Comparison of ENCODE assay signal across 9 cellular contexts in the genomic region with DNA sequence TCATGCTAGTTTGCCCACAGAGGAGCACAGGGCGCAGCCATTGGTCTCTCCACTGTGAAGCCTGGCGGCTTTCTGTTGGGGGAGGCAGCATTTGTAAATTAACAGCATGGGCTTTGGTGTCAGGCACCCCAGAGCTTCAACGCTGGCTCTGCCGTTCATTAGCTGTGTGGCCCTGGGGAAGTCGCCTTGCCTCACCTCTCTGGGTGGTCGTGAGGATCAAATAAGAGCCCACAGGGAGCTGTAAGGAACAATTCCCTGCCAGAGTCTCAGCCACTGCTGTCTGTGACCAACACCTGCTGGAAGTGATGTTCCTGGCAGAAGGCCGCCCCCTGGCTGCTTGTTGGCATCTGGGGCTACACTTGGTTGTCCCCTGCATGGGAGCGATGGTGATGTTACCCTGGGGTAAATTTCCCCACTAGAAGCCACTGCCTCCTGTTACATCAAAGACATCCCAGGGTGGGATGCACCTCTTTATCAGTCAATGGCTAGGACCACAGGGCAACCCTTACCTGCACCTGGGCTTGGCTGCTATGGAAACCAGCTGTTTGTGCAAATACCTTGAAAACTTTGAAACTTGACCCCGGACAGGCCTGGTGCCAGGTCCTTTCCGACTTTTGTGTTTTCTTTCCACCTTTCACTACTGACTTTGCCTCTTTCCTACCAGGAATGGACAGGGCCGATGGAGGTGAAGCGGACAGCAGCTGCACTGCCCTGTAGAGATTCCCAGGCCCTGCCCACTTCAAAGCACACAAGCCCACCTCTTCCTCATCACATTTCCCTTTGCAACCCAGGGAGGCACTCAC. TPM values are rescaled to one million over a fixed set of nuclear protein-coding genes. Genes with fewer than 3 reads are reported as not detected.
DNase-seq lines count a peak whose midpoint lies in the region; ATAC-seq and TF ChIP-seq lines count a peak whose summit lies in the region.
"Had no signal": no experiment of that assay in that cellular context is flagged by ENCODE, and none has a peak within 500 bp of the region (broad histone marks: within the 10 kb centered on the region; RNA-seq: fewer than 3 reads in every experiment).

No MANE protein-coding gene starts in this region.

- no peaks in the 10 kb centered on the region for H3K9me2 ChIP-seq in OCI-LY7 (ENCODE audit: insufficient read depth, low read length)

- no peak overlapping the region for H3K27ac ChIP-seq in CD4-positive, CD25-positive, alpha-beta regulatory T cell (ENCODE audit: insufficient read depth, low read length, poor library complexity, severe bottlenecking)
- H3K27ac ChIP-seq in OCI-LY7 (ENCODE audit: low read depth, low read length, poor library complexity, severe bottlenecking), result no peak overlapping the region

- peaks cover 10% of the 10 kb centered on the region for H3K36me3 Mint-ChIP-seq in CD4-positive, CD25-positive, alpha-beta regulatory T cell
- peaks cover 11% of the 10 kb centered on the region for H3K36me3 Mint-ChIP-seq in chondrocyte (ENCODE audit: low read depth)

- H3K9me3 ChIP-seq in CD4-positive, CD25-positive, alpha-beta regulatory T cell (ENCODE audit: control insufficient read depth in 2 of 2, low read length in 2 of 2), result no peaks in the 10 kb centered on the region
- H3K9me3 ChIP-seq in OCI-LY7 (ENCODE audit: low read length) (no peaks in the 10 kb centered on the region), mucosa of stomach (ENCODE audit: control insufficient read depth, low read length) (no peaks in the 10 kb centered on the region)

- no peak overlapping the region for H3K4me2 ChIP-seq in OCI-LY7 (ENCODE audit: low read length)

- H3K36me3 ChIP-seq in CD4-positive, CD25-positive, alpha-beta regulatory T cell (ENCODE audit: control insufficient read depth, insufficient read depth, low read length), result no peaks in the 10 kb centered on the region
- H3K36me3 ChIP-seq in OCI-LY7 (ENCODE audit: insufficient read depth, low read length) (no peaks in the 10 kb centered on the region), mucosa of stomach (ENCODE audit: control insufficient read depth, insufficient read depth, low read length) (peaks cover under 1% of the 10 kb centered on the region)

- H3K4me3 ChIP-seq in CD4-positive, CD25-positive, alpha-beta regulatory T cell (ENCODE audit: low read depth, low read length), result no peak overlapping the region
- no peak overlapping the region for H3K4me3 ChIP-seq in OCI-LY7 (ENCODE audit: low read depth, low read length, poor library complexity, severe bottlenecking)
- H3K4me3 ChIP-seq in mucosa of stomach (ENCODE audit: low read length), result no peak overlapping the region

- H3K79me2 ChIP-seq in OCI-LY7 (ENCODE audit: insufficient read depth, low read depth, low read length), result no peaks in the 10 kb centered on the region

- POLR2A ChIA-PET in OCI-LY7 (lab: Charles Lee), result interaction anchor here (0.5 kb wide), 1 partner anchor 59 kb away, joined by 3 read pairs; no protein-coding TSS in a partner anchor

- TF ChIP-seq CTCF in OCI-LY7 (conservative IDR thresholded peaks at IDR 0.05; ENCODE audit: low read length), result peak; percentile 71
- TF ChIP-seq CTCF in chondrocyte (IDR thresholded peaks at IDR 0.05), result peak; percentile 74

- peak; percentile 8 to 50 (median 45) for DNase-seq in CD4-positive, CD25-positive, alpha-beta regulatory T cell
- DNase-seq in OCI-LY7 (ENCODE audit: low spot score) (peak; percentile 58), chondrocyte (ENCODE audit: low spot score) (no peak), HCEC 1CT (no peak)

- H3K4me1 ChIP-seq in CD4-positive, CD25-positive, alpha-beta regulatory T cell (ENCODE audit: control insufficient read depth, insufficient read depth, low read length, poor library complexity, severe bottlenecking), result peaks cover 11% of the 10 kb centered on the region
- H3K4me1 ChIP-seq in OCI-LY7 (ENCODE audit: insufficient read depth, low read length, poor library complexity, severe bottlenecking) (peaks cover 11% of the 10 kb centered on the region), mucosa of stomach (ENCODE audit: control insufficient read depth, insufficient read depth, low read length) (peaks cover 62% of the 10 kb centered on the region)

- CTCF ChIA-PET in OCI-LY7 (lab: Charles Lee; ENCODE audit: unreplicated experiment), result no interaction called here

- no peaks in the 10 kb centered on the region for H3K27me3 ChIP-seq in CD4-positive, CD25-positive, alpha-beta regulatory T cell (ENCODE audit: control insufficient read depth, insufficient read depth, low read length)
- peaks cover 3% of the 10 kb centered on the region for H3K27me3 ChIP-seq in mucosa of stomach (ENCODE audit: control insufficient read depth, insufficient read depth, low read length)

- H2AFZ ChIP-seq in OCI-LY7 (ENCODE audit: low read length), result no peak overlapping the region

- H3K27me3 Mint-ChIP-seq in CD4-positive, CD25-positive, alpha-beta regulatory T cell, result peaks cover 8% of the 10 kb centered on the region
- H3K27me3 Mint-ChIP-seq in chondrocyte (ENCODE audit: low read depth), result no peaks in the 10 kb centered on the region

- no peak overlapping the region for H3K4me3 Mint-ChIP-seq in CD4-positive, CD25-positive, alpha-beta regulatory T cell
- H3K4me3 Mint-ChIP-seq in chondrocyte (ENCODE audit: unreplicated experiment), result no peak overlapping the region
- H3K4me3 Mint-ChIP-seq: dendritic cell treated with granulocyte-macrophage colony-stimulating factor and Interleukin-4, amounts not matched to agents 40 ng/mL and 50 ng/mL, for 4 days had no signal

- no peaks in the 10 kb centered on the region for H3K9me3 Mint-ChIP-seq in CD4-positive, CD25-positive, alpha-beta regulatory T cell
- H3K9me3 Mint-ChIP-seq in chondrocyte (ENCODE audit: low read depth), result no peaks in the 10 kb centered on the region
- H3K9me3 Mint-ChIP-seq: dendritic cell treated with granulocyte-macrophage colony-stimulating factor and Interleukin-4, amounts not matched to agents 40 ng/mL and 50 ng/mL, for 4 days had no signal

- peak overlapping the region; percentile 7 for H3K9ac ChIP-seq in mucosa of stomach (ENCODE audit: low read length)

- H3K4me1 Mint-ChIP-seq in CD4-positive, CD25-positive, alpha-beta regulatory T cell, result peaks cover 0 to 12% (median 6%) of the 10 kb centered on the region in 4 donors
- H3K4me1 Mint-ChIP-seq in chondrocyte (ENCODE audit: low read depth), result peaks cover 11% of the 10 kb centered on the region

- intact Hi-C loops in OCI-LY7 (cut with micrococcal nuclease; ENCODE audit: unreplicated experiment), result loop anchor here (10.0 kb wide), 1 partner anchor 241 kb away; no protein-coding TSS in a partner anchor

- H3K27ac Mint-ChIP-seq in CD4-positive, CD25-positive, alpha-beta regulatory T cell, result no peak overlapping the region
- H3K27ac Mint-ChIP-seq in chondrocyte (ENCODE audit: unreplicated experiment), result no peak overlapping the region
- H3K27ac Mint-ChIP-seq: dendritic cell treated with granulocyte-macrophage colony-stimulating factor and Interleukin-4, amounts not matched to agents 40 ng/mL and 50 ng/mL, for 4 days had no signal

- no TSS peak for BruUV-seq in OCI-LY7 (replicated peaks; lab: Mats Ljungman, UMichigan)

- ATAC-seq in CD4-positive, CD25-positive, alpha-beta regulatory T cell (ENCODE audit: low read depth in 2 of 2), result no peak
- ATAC-seq in GM21723 (IDR thresholded peaks at IDR 0.05; ENCODE audit: unreplicated experiment), result peak; percentile 46
- ATAC-seq in HG03196 (IDR thresholded peaks at IDR 0.05; ENCODE audit: unreplicated experiment), result no peak
- ATAC-seq in HG03354 (IDR thresholded peaks at IDR 0.05; ENCODE audit: poor library complexity, severe bottlenecking, unreplicated experiment), result no peak

- H4K20me1 ChIP-seq in OCI-LY7 (ENCODE audit: insufficient read depth, low read length), result no peaks in the 10 kb centered on the region

RNA-seq across cellular contexts. Expression of a gene that starts 36.9 kb away (rescaled TPM):
- total RNA-seq in CD4-positive, CD25-positive, alpha-beta regulatory T cell, result not detected
- polyA plus RNA-seq in CD4-positive, CD25-positive, alpha-beta regulatory T cell, result under 1 TPM in 1 of 4 donors, not detected in 3; 0.14 TPM
- total RNA-seq in OCI-LY7 (2014; rRNA removed; shearing (Covaris generic)), result not detected in 2 replicates
- 0.61 and 1.3 TPM in 2 replicates for total RNA-seq in OCI-LY7 (2022)
- total RNA-seq in chondrocyte, result not detected in 3 replicates

Comparison
In these comparisons a context has a peak if more than half of its experiments do, and no peak if none do; other contexts are left out.
1. DNase-seq: peak in CD4-positive, CD25-positive, alpha-beta regulatory T cell (3 of 3) and OCI-LY7 (single experiment); none in chondrocyte (single experiment) and HCEC 1CT (single experiment).